ENCODE assay signal across 8 cellular contexts in genomic region chr17:17570207-17570797, GRCh38. TPM values are rescaled to one million over a fixed set of nuclear protein-coding genes. Genes with fewer than 3 reads are reported as not detected.
DNase-seq lines count a peak whose midpoint lies in the region; ATAC-seq and TF ChIP-seq lines count a peak whose summit lies in the region.

No MANE protein-coding gene starts in this region.

- H2BK120ac ChIP-seq in neuronal stem cell (ENCODE audit: low read depth, low read length), result no peak overlapping the region

- H2AK5ac ChIP-seq in neuronal stem cell (ENCODE audit: low read depth, low read length), result no peak overlapping the region

- no peak overlapping the region for H3K4ac ChIP-seq in neuronal stem cell (ENCODE audit: low read length)

- H3K9me3 ChIP-seq in GM23248 (ENCODE audit: low read depth) (no peaks in the 10 kb centered on the region), neuronal stem cell (replicated peaks in 1 of 2; ENCODE audit: control insufficient read depth in 2 of 2, insufficient read depth in 1 of 2, low read depth in 1 of 2, low read length in 2 of 2) (no peaks in the 10 kb centered on the region), aorta (ENCODE audit: control insufficient read depth, low read length) (no peaks in the 10 kb centered on the region)

- no peak overlapping the region for H2BK12ac ChIP-seq in neuronal stem cell (ENCODE audit: low read length)

- H3K4me1 ChIP-seq in GM23248 (ENCODE audit: insufficient read depth) (peaks cover 1% of the 10 kb centered on the region; the same call in 1 of the 2 replicates), neuronal stem cell (ENCODE audit: control insufficient read depth in 2 of 2, insufficient read depth in 1 of 2, low read depth in 1 of 2, low read length in 2 of 2) (peaks cover 0 to 4% of the 10 kb centered on the region in 2 donors), aorta (ENCODE audit: control insufficient read depth in 1 of 2, insufficient read depth in 2 of 2, low read length in 2 of 2) (no peaks in the 10 kb centered on the region)

- no peaks in the 10 kb centered on the region for H3K9me2 ChIP-seq in GM23248 (ENCODE audit: insufficient read depth)

- H3K27me3 ChIP-seq in GM23248 (replicated peaks; ENCODE audit: insufficient read depth), result no peaks in the 10 kb centered on the region
- no peaks in the 10 kb centered on the region for H3K27me3 ChIP-seq in neuronal stem cell (ENCODE audit: control insufficient read depth in 3 of 3, insufficient read depth in 3 of 3, low read depth in 1 of 3, low read length in 3 of 3)
- H3K27me3 ChIP-seq in aorta (ENCODE audit: control insufficient read depth in 1 of 2, insufficient read depth in 2 of 2, low read length in 1 of 2), result no peaks in the 10 kb centered on the region

- no peak for TF ChIP-seq CTCF in endothelial cell (IDR thresholded peaks at IDR 0.05; ENCODE audit: unreplicated experiment)

- in situ Hi-C loops in GM23248 (cut with MboI), result no loop called here

- no peak overlapping the region for H3K27ac Mint-ChIP-seq in endothelial cell (ENCODE audit: unreplicated experiment)

- H3K4me3 Mint-ChIP-seq in endothelial cell (ENCODE audit: unreplicated experiment), result no peak overlapping the region

- H3K79me2 ChIP-seq in GM23248 (ENCODE audit: insufficient read depth), result no peaks in the 10 kb centered on the region

- H3K23ac ChIP-seq in neuronal stem cell (ENCODE audit: low read depth, low read length, poor library complexity), result no peak overlapping the region

- H3K36me3 ChIP-seq in GM23248 (ENCODE audit: low read depth) (no peaks in the 10 kb centered on the region), neuronal stem cell (replicated peaks in 1 of 2; ENCODE audit: control insufficient read depth in 2 of 2, insufficient read depth in 2 of 2, low read length in 2 of 2) (peaks cover 4% of the 10 kb centered on the region in 2 donors), aorta (ENCODE audit: control insufficient read depth in 1 of 2, insufficient read depth in 2 of 2, low read length in 1 of 2) (no peaks in the 10 kb centered on the region)

- no peaks in the 10 kb centered on the region for H3K9me3 Mint-ChIP-seq in endothelial cell (ENCODE audit: unreplicated experiment)

- H2BK5ac ChIP-seq in neuronal stem cell (ENCODE audit: low read length), result no peak overlapping the region

- H3K36me3 Mint-ChIP-seq in endothelial cell (ENCODE audit: low read depth, unreplicated experiment), result no peaks in the 10 kb centered on the region

- peak; percentile 38 for DNase-seq in GM23248
- DNase-seq in NCI-H748 (lab: John Stamatoyannopoulos, UW; ENCODE audit: unreplicated experiment), result peak; percentile 70
- DNase-seq in endothelial cell (ENCODE audit: low spot score), result peak; percentile 49
- DNase-seq in neuronal stem cell (ENCODE audit: low spot score), result no peak
- DNase-seq in kidney glomerular epithelial cell (lab: John Stamatoyannopoulos, UW), result no peak
- no peak for DNase-seq in aorta

- no peak overlapping the region for H3K14ac ChIP-seq in neuronal stem cell (ENCODE audit: low read length)

- H3K27me3 Mint-ChIP-seq in endothelial cell (ENCODE audit: unreplicated experiment), result peaks cover 6% of the 10 kb centered on the region

- ATAC-seq in aorta (ENCODE audit: low FRiP score) (no peak), GM21576 (IDR thresholded peaks at IDR 0.05; ENCODE audit: unreplicated experiment) (no peak), GM21447 (IDR thresholded peaks at IDR 0.05; ENCODE audit: unreplicated experiment) (no peak)

- no peak overlapping the region for H4K8ac ChIP-seq in neuronal stem cell (ENCODE audit: low read depth, low read length)

- H3K4me2 ChIP-seq in GM23248 (ENCODE audit: unreplicated experiment) (no peak overlapping the region), neuronal stem cell (ENCODE audit: insufficient read depth, low read length, poor library complexity, severe bottlenecking) (no peak overlapping the region)

- H4K20me1 ChIP-seq in GM23248 (ENCODE audit: insufficient read depth), result no peaks in the 10 kb centered on the region

- no peak overlapping the region for H3K4me3 ChIP-seq in GM23248
- no peak overlapping the region for H3K4me3 ChIP-seq in neuronal stem cell (ENCODE audit: low read length in 2 of 2)
- no peak overlapping the region for H3K4me3 ChIP-seq in aorta (ENCODE audit: low read length in 2 of 2)

- H3K9ac ChIP-seq in GM23248 (no peak overlapping the region), neuronal stem cell (ENCODE audit: low read depth, low read length, poor library complexity) (no peak overlapping the region)

- H3K4me1 Mint-ChIP-seq in endothelial cell (ENCODE audit: unreplicated experiment), result peaks cover 7% of the 10 kb centered on the region

- no peak overlapping the region for H4K91ac ChIP-seq in neuronal stem cell (ENCODE audit: low read depth, low read length, poor library complexity)

- H2AFZ ChIP-seq in GM23248 (no peak overlapping the region), neuronal stem cell (ENCODE audit: low read length) (no peak overlapping the region)

- H3K18ac ChIP-seq in neuronal stem cell (ENCODE audit: low read length), result peak overlapping the region; percentile 1

- intact Hi-C loops in aorta (cut with DNase I), result loop anchor here in 1 of 2 donors (2.0 kb wide), 1 partner anchor 214 kb away; no protein-coding TSS in a partner anchor

- peaks cover 5% of the 10 kb centered on the region for H3K79me1 ChIP-seq in neuronal stem cell (ENCODE audit: low read depth, low read length)

- H3F3A ChIP-seq in GM23248 (ENCODE audit: insufficient read depth), result no peaks in the 10 kb centered on the region

- H3K27ac ChIP-seq in GM23248 (no peak overlapping the region), neuronal stem cell (replicated peaks; ENCODE audit: low read length) (no peak overlapping the region), aorta (ENCODE audit: low read depth in 1 of 2, low read length in 2 of 2) (no peak overlapping the region)

- no peak overlapping the region for H2BK15ac ChIP-seq in neuronal stem cell (ENCODE audit: low read length)

- WGBS in GM23248 (ENCODE audit: low coverage in 1 of 2, low lambda C conversion rate in 2 of 2, missing lambda C conversion rate in 2 of 2), 2 experiments, result 78 to 83% methylated on average over 7 of the region's 7 CpGs
- WGBS in neuronal stem cell (ENCODE audit: extremely low coverage in 2 of 2, insufficient read length in 2 of 2, insufficient replicate concordance in 1 of 2), 2 donors, result no CpG with 5 or more reads among the region's 7 CpGs
- 60 to 64% methylated on average over 7 of the region's 7 CpGs for WGBS in aorta, 2 donors

RNA-seq across cellular contexts. Expression of gene PEMT, which starts 21.2 kb away (rescaled TPM):
- 53.0 and 62.0 TPM in 2 replicates for total RNA-seq in GM23248 (2014; rRNA removed; shearing (Covaris generic))
- polyA plus RNA-seq in GM23248 (2016; fragmentation: Nextera tagmentation; extraction: Ambion mirVana), result 60.4 and 68.7 TPM in 2 replicates
- 29.7 TPM for total RNA-seq in endothelial cell (ENCODE audit: unreplicated experiment)
- 42.5 TPM for polyA plus RNA-seq in neuronal stem cell (2013, experiment 1 of 2)
- 39.1 TPM for polyA plus RNA-seq in neuronal stem cell (2013, experiment 2 of 2)
- 10 to 100 TPM; 15.3 to 17.7 TPM for total RNA-seq in aorta
- polyA plus RNA-seq in aorta, result 10 to 100 TPM in 1 of 2 donors, 1 to 10 TPM in 1; 4.5 to 23.8 TPM

Comparison
In these comparisons a context has a peak if more than half of its experiments do, and no peak if none do; other contexts are left out.
1. DNase-seq: peak in GM23248 (single experiment), NCI-H748 (single experiment) and endothelial cell (single experiment); none in neuronal stem cell (single experiment), kidney glomerular epithelial cell (single experiment) and aorta (0 of 2).